Comparison of ENCODE assay signal across 10 cellular contexts in genomic region chr10:60914676-60915075, GRCh38. TPM values are rescaled to one million over a fixed set of nuclear protein-coding genes. Genes with fewer than 3 reads are reported as not detected.
DNase-seq lines count a peak whose midpoint lies in the region; ATAC-seq and TF ChIP-seq lines count a peak whose summit lies in the region.
"Had no signal": no experiment of that assay in that cellular context is flagged by ENCODE, and none has a peak within 500 bp of the region (broad histone marks: within the 10 kb centered on the region; RNA-seq: fewer than 3 reads in every experiment).

No MANE protein-coding gene starts in this region.

- CTCF ChIA-PET in AG04450 (lab: Charles Lee): no interaction called here

- no peak for ATAC-seq in GM18909 (IDR thresholded peaks at IDR 0.05; ENCODE audit: poor library complexity, unreplicated experiment)
- ATAC-seq: natural killer cell had no signal

- intact Hi-C loops in ovary (cut with DNase I): no loop called here

- peak; percentile 89 for DNase-seq in AG04450 (ENCODE audit: low read depth, low spot score)
- peak; percentile 82 to 90 for DNase-seq in SJSA1 (ENCODE audit: low read depth in 1 of 2, low spot score in 2 of 2)
- DNase-seq in fibroblast of the aortic adventitia (ENCODE audit: low read depth): peak; percentile 98
- DNase-seq in ovary: peak; percentile 58 to 87 (median 78)
- DNase-seq in GM13976 (ENCODE audit: low spot score): no peak
- no peak for DNase-seq in GM19238 (ENCODE audit: insufficient read length, low spot score)
- no peak for DNase-seq in iPS-NIHi11 (ENCODE audit: low spot score)
- DNase-seq: natural killer cell had no signal

- H3K4me1 ChIP-seq in SJSA1 (replicated peaks) (peaks cover 37% of the 10 kb centered on the region), ovary (ENCODE audit: insufficient read depth) (peaks cover 13% of the 10 kb centered on the region)

- H3K4me3 ChIP-seq in AG04450 (ENCODE audit: low read depth, low read length) (no peak overlapping the region), SJSA1 (no peak overlapping the region), fibroblast of the aortic adventitia (ENCODE audit: low read depth, low read length) (no peak overlapping the region), ovary (no peak overlapping the region)
- H3K4me3 ChIP-seq: BLaER1 had no signal

- TF ChIP-seq POLR2A in ovary (IDR thresholded peaks at IDR 0.05): no peak

- H3K27ac ChIP-seq in AG04450 (ENCODE audit: low read depth, low read length) (peak overlapping the region; percentile 47), SJSA1 (peak overlapping the region; percentile 92), ovary (no peak overlapping the region)
- H3K27ac ChIP-seq: BLaER1 had no signal

- H3K9me3 ChIP-seq in AG04450 (ENCODE audit: control insufficient read depth, insufficient read depth, low read length) (no peaks in the 10 kb centered on the region), SJSA1 (replicated peaks) (no peaks in the 10 kb centered on the region; the same call in 1 of the 2 replicates), ovary (no peaks in the 10 kb centered on the region)

- no peak for TF ChIP-seq EP300 in ovary (IDR thresholded peaks at IDR 0.05)

- no peak for TF ChIP-seq CTCF in AG04450 (IDR thresholded peaks at IDR 0.05; ENCODE audit: low read depth, low read length)
- no peak for TF ChIP-seq CTCF in fibroblast of the aortic adventitia (IDR thresholded peaks at IDR 0.05; ENCODE audit: insufficient read depth, low read length)
- TF ChIP-seq CTCF in ovary (IDR thresholded peaks at IDR 0.05): no peak
- no peak for TF ChIP-seq CTCF in GM13976 (IDR thresholded peaks at IDR 0.05; ENCODE audit: borderline replicate concordance, control extremely low read depth, extremely low read depth, insufficient read depth, missing control alignments)

- peaks cover 28% of the 10 kb centered on the region for H3K36me3 ChIP-seq in SJSA1
- no peaks in the 10 kb centered on the region for H3K36me3 ChIP-seq in ovary

- in situ Hi-C loops in GM13976 (cut with MboI; ENCODE audit: low sequenced_read_pairs, unreplicated experiment): no loop called here

- POLR2A ChIA-PET in AG04450 (lab: Yijun Ruan, JAX): interaction anchor here (1.9 kb wide), 1 partner anchor 28 kb away, joined by 8 read pairs; no protein-coding TSS in a partner anchor

- H3K27me3 ChIP-seq in AG04450 (ENCODE audit: control insufficient read depth, insufficient read depth, low read length) (no peaks in the 10 kb centered on the region), SJSA1 (replicated peaks) (no peaks in the 10 kb centered on the region), ovary (no peaks in the 10 kb centered on the region)
- H3K27me3 ChIP-seq: BLaER1 had no signal

- 7 to 14% (median 11%) methylated on average over 2 of the region's 2 CpGs for WGBS in ovary, 3 donors

RNA-seq across cellular contexts. Expression of gene RHOBTB1, which starts 29.3 kb away (rescaled TPM):
- polyA plus RNA-seq in AG04450 (2011; rRNA removed) (33.8 and 37.4 TPM in 2 replicates), ovary (10 to 100 TPM; 12.0 to 22.3 TPM)
- polyA minus RNA-seq in AG04450 (2011; rRNA and poly(A)+ RNA removed): 37.7 and 38.4 TPM in 2 replicates
- total RNA-seq in SJSA1 (2014; rRNA removed; shearing (Covaris generic)): 17.7 and 32.1 TPM in 2 replicates
- total RNA-seq in fibroblast of the aortic adventitia (ENCODE audit: low replicate concordance) (15.8 and 27.0 TPM in 2 replicates), ovary (10 to 100 TPM in 4 of 7 donors, 1 to 10 TPM in 3; 5.6 to 23.9 (median 13.0) TPM)

Comparison
In these comparisons a context has a peak if more than half of its experiments do, and no peak if none do; other contexts are left out.
1. DNase-seq: peak in AG04450 (single experiment), SJSA1 (2 of 2), fibroblast of the aortic adventitia (single experiment) and ovary (5 of 5); none in GM13976 (single experiment), GM19238 (single experiment) and iPS-NIHi11 (single experiment).
2. H3K27ac ChIP-seq: peak in AG04450 (single experiment) and SJSA1 (single experiment); none in ovary (0 of 2).